Comparison of ENCODE assay signal across 1 cellular context in genomic region chr2:8534729-8535397, GRCh38.
TF ChIP-seq lines count a peak whose summit lies in the region.

No MANE protein-coding gene starts in this region.

TF ChIP-seq in HepG2, 621 proteins besides CTCF, POLR2A, EP300 and RAD21 (continued from another document):
- TF ChIP-seq MYPOP (CRISPR knock-in tag; IDR thresholded peaks at IDR 0.05) (0 out of 2 replicates have a peak, but pooled peaks have one; percentile 8), HHEX (CRISPR knock-in tag; IDR thresholded peaks at IDR 0.05) (no peak), RXRB (CRISPR knock-in tag; IDR thresholded peaks at IDR 0.05; ENCODE audit: borderline replicate concordance) (0 out of 2 replicates have a peak, but pooled peaks have one; percentile 8), DZIP1 (CRISPR knock-in tag; IDR thresholded peaks at IDR 0.05) (no peak), REPIN1 (CRISPR knock-in tag; IDR thresholded peaks at IDR 0.05; ENCODE audit: borderline replicate concordance, low read depth) (peak; percentile 67; the same call in 1 of the 2 replicates), ZNF567 (CRISPR knock-in tag; IDR thresholded peaks at IDR 0.05; ENCODE audit: borderline replicate concordance) (no peak), TCF7 (IDR thresholded peaks at IDR 0.05; ENCODE audit: low read depth) (no peak), PAX8 (CRISPR knock-in tag; IDR thresholded peaks at IDR 0.05; ENCODE audit: borderline replicate concordance) (no peak)
